8 cellular contexts compared by ENCODE assay signal in genomic region chr1:15836772-15837669, GRCh38. TPM values are rescaled to one million over a fixed set of nuclear protein-coding genes. Genes with fewer than 3 reads are reported as not detected.
DNase-seq lines count a peak whose midpoint lies in the region; ATAC-seq and TF ChIP-seq lines count a peak whose summit lies in the region.

No MANE protein-coding gene starts in this region.

- H3K79me1 ChIP-seq in mesenchymal stem cell (replicated peaks; ENCODE audit: low read length, poor library complexity, severe bottlenecking) = peaks cover 9% of the 10 kb centered on the region

- H3K18ac ChIP-seq in mesenchymal stem cell (ENCODE audit: low read depth in 1 of 2, low read length in 2 of 2) = no peak overlapping the region

- ATAC-seq in esophagus mucosa (no peak), GM19328 (IDR thresholded peaks at IDR 0.05; ENCODE audit: unreplicated experiment) (no peak)

- H3K36me3 ChIP-seq in DOHH2 (ENCODE audit: control insufficient read depth, low read length) = peaks cover 5% of the 10 kb centered on the region
- no peaks in the 10 kb centered on the region for H3K36me3 ChIP-seq in adrenal gland (replicated peaks in 1 of 2)
- H3K36me3 ChIP-seq in mesenchymal stem cell (ENCODE audit: control insufficient read depth in 1 of 2, insufficient read depth in 2 of 2, low read depth in 1 of 2, low read length in 2 of 2) = no peaks in the 10 kb centered on the region

- H2BK120ac ChIP-seq in mesenchymal stem cell (ENCODE audit: low read depth, low read length) = no peak overlapping the region

- H3K23ac ChIP-seq in mesenchymal stem cell (ENCODE audit: low read length in 2 of 2) = no peak overlapping the region

- TF ChIP-seq POLR2A in adrenal gland (IDR thresholded peaks at IDR 0.05) = no peak

- no peak overlapping the region for H3K14ac ChIP-seq in mesenchymal stem cell (ENCODE audit: low read length in 2 of 2)

- H3K9ac ChIP-seq in mesenchymal stem cell (ENCODE audit: low read length) = no peak overlapping the region

- DNase-seq in RPMI8226 (peak; percentile 29), adrenal gland (peak in 6 of 7 donors; percentile 28 to 59 (median 44)), mesenchymal stem cell (no peak), DMS79 (lab: John Stamatoyannopoulos, UW) (no peak)
- DNase-seq in stimulated activated CD8-positive, alpha-beta memory T cell treated with anti-CD3 and anti-CD28 coated beads, Interleukin-4, amount 100 ng/mL, for 48 hours = peak; percentile 76

- H4K20me1 ChIP-seq in DOHH2 (ENCODE audit: control insufficient read depth, insufficient read depth, low read depth, low read length) = no peaks in the 10 kb centered on the region

- H3K4me2 ChIP-seq in DOHH2 (ENCODE audit: low read length) = peak overlapping the region; percentile 90
- no peak overlapping the region for H3K4me2 ChIP-seq in mesenchymal stem cell (ENCODE audit: low read length, poor library complexity, severe bottlenecking)

- H3K4me3 ChIP-seq in DOHH2 (ENCODE audit: low read length) (peak overlapping the region; percentile 75), adrenal gland (peak overlapping the region in 1 of 4 donors; percentile 61), mesenchymal stem cell (ENCODE audit: insufficient read depth in 1 of 2, low read depth in 1 of 2, low read length in 2 of 2) (peak overlapping the region in 1 of 2 experiments; percentile 78)

- H3K27me3 ChIP-seq in DOHH2 (ENCODE audit: control insufficient read depth, low read length) = no peaks in the 10 kb centered on the region
- no peaks in the 10 kb centered on the region for H3K27me3 ChIP-seq in adrenal gland
- no peaks in the 10 kb centered on the region for H3K27me3 ChIP-seq in mesenchymal stem cell (ENCODE audit: control insufficient read depth in 1 of 2, insufficient read depth in 1 of 2, low read length in 2 of 2)

- peaks cover 54% of the 10 kb centered on the region for H3K4me1 ChIP-seq in DOHH2 (ENCODE audit: control insufficient read depth, low read length)
- H3K4me1 ChIP-seq in adrenal gland (replicated peaks in 1 of 2) = peaks cover 7 to 13% of the 10 kb centered on the region in 2 donors
- peaks cover 11% of the 10 kb centered on the region for H3K4me1 ChIP-seq in mesenchymal stem cell (ENCODE audit: control insufficient read depth, insufficient read depth, low read depth, low read length)

- no peak overlapping the region for H2AK5ac ChIP-seq in mesenchymal stem cell (ENCODE audit: low read length, severe bottlenecking)

- no peak overlapping the region for H2BK12ac ChIP-seq in mesenchymal stem cell (ENCODE audit: low read length in 2 of 2)

- peak overlapping the region; percentile 49 for H4K8ac ChIP-seq in mesenchymal stem cell (ENCODE audit: low read length)

- H3K27ac ChIP-seq in DOHH2 (ENCODE audit: low read depth, low read length) (peak overlapping the region; percentile 89), adrenal gland (peak overlapping the region in 4 of 5 donors; percentile 70 to 100 (median 99)), mesenchymal stem cell (ENCODE audit: low read length, poor library complexity, severe bottlenecking) (no peak overlapping the region)

- H3K4ac ChIP-seq in mesenchymal stem cell (ENCODE audit: low read depth in 1 of 2, low read length in 2 of 2) = no peak overlapping the region

- TF ChIP-seq CTCF in DOHH2 (IDR thresholded peaks at IDR 0.05; ENCODE audit: low read depth, low read length, poor library complexity, severe bottlenecking) (no peak), adrenal gland (IDR thresholded peaks at IDR 0.05) (no peak)

- no peak overlapping the region for H2AFZ ChIP-seq in mesenchymal stem cell (ENCODE audit: low read depth, low read length)

- H3F3A ChIP-seq in DOHH2 (ENCODE audit: control insufficient read depth, insufficient read depth) = peaks cover 27% of the 10 kb centered on the region

- no peaks in the 10 kb centered on the region for H3K9me3 ChIP-seq in DOHH2 (ENCODE audit: control insufficient read depth, insufficient read depth, low read length)
- no peaks in the 10 kb centered on the region for H3K9me3 ChIP-seq in adrenal gland (replicated peaks in 1 of 3)
- H3K9me3 ChIP-seq in mesenchymal stem cell (ENCODE audit: control insufficient read depth, low read length) = no peaks in the 10 kb centered on the region

- no peak overlapping the region for H2BK5ac ChIP-seq in mesenchymal stem cell (ENCODE audit: low read depth, low read length, poor library complexity, severe bottlenecking)

- WGBS in adrenal gland, 4 donors = 48 to 72% (median 54%) methylated on average over 38 to 62 of the region's 62 CpGs
- WGBS in mesenchymal stem cell = 98% methylated on average over 58 of the region's 62 CpGs

- intact Hi-C loops in adrenal gland (cut with DNase I) = no loop called here

- no peaks in the 10 kb centered on the region for H3K9me2 ChIP-seq in DOHH2 (replicated peaks; ENCODE audit: control insufficient read depth, low read length)

- H3K79me2 ChIP-seq in DOHH2 (ENCODE audit: control insufficient read depth, low read length) = peaks cover 47% of the 10 kb centered on the region

- H4K91ac ChIP-seq in mesenchymal stem cell (ENCODE audit: low read length) = peak overlapping the region; percentile 86

- no peak overlapping the region for H2BK15ac ChIP-seq in mesenchymal stem cell (ENCODE audit: low read depth, poor library complexity, severe bottlenecking)

RNA-seq across cellular contexts. Expression of gene SPEN, which starts 10.5 kb away (rescaled TPM):
- total RNA-seq in adrenal gland (10 to 100 TPM; 24.5 to 51.2 (median 35.1) TPM), esophagus mucosa (25.1 TPM)
- polyA plus RNA-seq in adrenal gland = 10 to 100 TPM; 16.4 to 31.2 (median 18.8) TPM
- 14.6 TPM for polyA plus RNA-seq in mesenchymal stem cell (2013, experiment 1 of 2)
- polyA plus RNA-seq in mesenchymal stem cell (2013, experiment 2 of 2) = 12.1 TPM

RNA-seq across cellular contexts. Expression of gene UQCRHL, which starts 29.6 kb away (rescaled TPM):
- 1 to 10 TPM in 1 of 8 donors, under 1 TPM in 7; 0.24 to 1.0 (median 0.71) TPM for total RNA-seq in adrenal gland
- 1 to 10 TPM; 1.2 to 4.5 (median 2.3) TPM for polyA plus RNA-seq in adrenal gland
- polyA plus RNA-seq in mesenchymal stem cell (2013, experiment 1 of 2) = 1.9 TPM
- polyA plus RNA-seq in mesenchymal stem cell (2013, experiment 2 of 2) = 2.1 TPM
- total RNA-seq in esophagus mucosa = 1.6 TPM

Comparison
In these comparisons a context has a peak if more than half of its experiments do, and no peak if none do; other contexts are left out.
1. DNase-seq: peak in RPMI8226 (single experiment), adrenal gland (6 of 7) and stimulated activated CD8-positive, alpha-beta memory T cell treated with anti-CD3 and anti-CD28 coated beads, Interleukin-4, amount 100 ng/mL, for 48 hours (single experiment); none in mesenchymal stem cell (single experiment) and DMS79 (single experiment).